ENCODE assay signal across 27 cellular contexts in the genomic region with DNA sequence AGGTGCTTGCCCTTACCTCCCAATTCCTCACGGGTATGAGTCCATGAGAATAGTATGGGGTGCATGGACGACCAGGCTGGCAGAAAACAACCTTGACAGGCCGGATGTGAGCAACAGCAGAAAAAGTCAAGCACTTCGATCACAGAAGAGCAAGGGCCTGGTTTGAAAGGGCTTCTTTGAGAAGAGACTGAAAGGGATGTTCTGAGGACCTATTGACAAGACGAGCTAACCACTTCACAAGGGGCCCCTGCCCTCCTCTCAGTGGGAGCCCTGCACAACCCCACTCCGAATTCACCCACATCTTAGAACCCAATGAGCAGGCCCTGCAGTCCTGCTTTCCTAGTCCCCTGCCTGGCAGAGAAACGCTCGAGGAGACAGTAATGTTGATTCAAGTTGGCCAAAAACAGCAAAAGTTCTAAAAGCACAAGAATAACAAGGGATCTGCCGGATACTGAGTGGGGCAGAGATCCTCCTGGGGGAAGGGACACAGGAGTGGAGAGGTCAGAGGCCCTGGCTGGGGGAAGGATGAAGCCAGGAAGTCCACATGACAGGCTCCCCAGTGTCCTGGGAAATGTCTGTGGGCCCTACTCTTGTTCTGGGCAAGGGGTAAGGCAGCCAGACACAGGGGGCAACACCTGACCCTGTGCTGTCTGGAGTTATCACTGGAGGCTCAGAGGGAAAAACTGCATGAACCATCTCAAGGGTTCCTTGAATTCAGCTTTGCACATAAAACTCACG. TPM values are rescaled to one million over a fixed set of nuclear protein-coding genes. Genes with fewer than 3 reads are reported as not detected.
DNase-seq lines count a peak whose midpoint lies in the region; ATAC-seq and TF ChIP-seq lines count a peak whose summit lies in the region.
"Had no signal": no experiment of that assay in that cellular context is flagged by ENCODE, and none has a peak within 500 bp of the region (broad histone marks: within the 10 kb centered on the region; RNA-seq: fewer than 3 reads in every experiment).

No MANE protein-coding gene starts in this region.

- H3K9me3 Mint-ChIP-seq in activated CD4-positive, alpha-beta T cell treated with anti-CD3 and anti-CD28 coated beads, Interleukin-2, amount 10 ng/mL, durations not matched to agents 7 days and 5 days = peaks cover 18% of the 10 kb centered on the region
- H3K9me3 Mint-ChIP-seq in activated T-cell treated with anti-CD3 and anti-CD28 coated beads, Interleukin-2, amount 50 U/mL, for 72 hours = peaks cover 8% of the 10 kb centered on the region in 2 donors
- no peaks in the 10 kb centered on the region for H3K9me3 Mint-ChIP-seq in neural crest cell

- ATAC-seq in GM21717 (IDR thresholded peaks at IDR 0.05; ENCODE audit: unreplicated experiment) = peak; percentile 4
- peak; percentile 24 to 28 for ATAC-seq in activated T-cell treated with anti-CD3 and anti-CD28 coated beads, Interleukin-2, amount 50 U/mL, for 72 hours (replicated peaks in 1 of 2)
- no peak for ATAC-seq in foreskin keratinocyte
- ATAC-seq: A549 had no signal

- peak overlapping the region; percentile 82 for H3K27ac Mint-ChIP-seq in activated CD4-positive, alpha-beta T cell treated with anti-CD3 and anti-CD28 coated beads, Interleukin-2, amount 10 ng/mL, durations not matched to agents 7 days and 5 days
- H3K27ac Mint-ChIP-seq in activated T-cell treated with anti-CD3 and anti-CD28 coated beads, Interleukin-2, amount 50 U/mL, for 72 hours = peak overlapping the region; percentile 35
- peak overlapping the region; percentile 93 for H3K27ac Mint-ChIP-seq in neural crest cell (ENCODE audit: unreplicated experiment)
- H3K27ac Mint-ChIP-seq: dendritic cell treated with granulocyte-macrophage colony-stimulating factor and Interleukin-4, amounts not matched to agents 40 ng/mL and 50 ng/mL, for 4 days; IgD-negative memory B cell; progenitor cell of endocrine pancreas had no signal

- CTCF ChIA-PET in activated CD4-positive, alpha-beta T cell treated with anti-CD3 and anti-CD28 coated beads, Interleukin-2, amount 10 ng/mL, durations not matched to agents 7 days and 5 days (lab: Charles Lee) = interaction anchor here (0.5 to 10.0 kb wide), 5 partner anchors 19 to 135 kb away, joined by 3 to 275 read pairs (median 4); partner anchors contain the start of genes CCR8, CX3CR1 and XIRP1

- H3K4me1 ChIP-seq in foreskin keratinocyte = no peaks in the 10 kb centered on the region
- H3K4me1 ChIP-seq: A549, testis had no signal

- H3K27ac ChIP-seq in foreskin keratinocyte = no peak overlapping the region
- H3K27ac ChIP-seq: A549, C4-2B, epithelial cell of prostate, testis, WERI-Rb-1 had no signal

- H3K36me3 Mint-ChIP-seq in activated CD4-positive, alpha-beta T cell treated with anti-CD3 and anti-CD28 coated beads, Interleukin-2, amount 10 ng/mL, durations not matched to agents 7 days and 5 days (ENCODE audit: low read depth) = no peaks in the 10 kb centered on the region
- peaks cover 8 to 11% of the 10 kb centered on the region in 2 donors for H3K36me3 Mint-ChIP-seq in activated T-cell treated with anti-CD3 and anti-CD28 coated beads, Interleukin-2, amount 50 U/mL, for 72 hours (ENCODE audit: insufficient read depth in 2 of 2)
- H3K36me3 Mint-ChIP-seq in neural crest cell (ENCODE audit: low read depth) = no peaks in the 10 kb centered on the region

- no peak for TF ChIP-seq CTCF in neural crest cell (conservative IDR thresholded peaks at IDR 0.05)
- TF ChIP-seq CTCF in foreskin keratinocyte (conservative IDR thresholded peaks at IDR 0.05) = no peak

- H3K27me3 ChIP-seq in foreskin keratinocyte = no peaks in the 10 kb centered on the region
- H3K27me3 ChIP-seq: testis had no signal

- peaks cover 3% of the 10 kb centered on the region for H3K27me3 Mint-ChIP-seq in activated CD4-positive, alpha-beta T cell treated with anti-CD3 and anti-CD28 coated beads, Interleukin-2, amount 10 ng/mL, durations not matched to agents 7 days and 5 days
- no peaks in the 10 kb centered on the region for H3K27me3 Mint-ChIP-seq in activated T-cell treated with anti-CD3 and anti-CD28 coated beads, Interleukin-2, amount 50 U/mL, for 72 hours (ENCODE audit: low read depth)
- H3K27me3 Mint-ChIP-seq in neural crest cell (ENCODE audit: low read depth) = peaks cover 4% of the 10 kb centered on the region
- H3K27me3 Mint-ChIP-seq: dendritic cell treated with granulocyte-macrophage colony-stimulating factor and Interleukin-4, amounts not matched to agents 40 ng/mL and 50 ng/mL, for 4 days had no signal

- POLR2A ChIA-PET in activated CD4-positive, alpha-beta T cell treated with anti-CD3 and anti-CD28 coated beads, Interleukin-2, amount 10 ng/mL, durations not matched to agents 7 days and 5 days (lab: Charles Lee) = no interaction called here

- H3K4me1 Mint-ChIP-seq in activated CD4-positive, alpha-beta T cell treated with anti-CD3 and anti-CD28 coated beads, Interleukin-2, amount 10 ng/mL, durations not matched to agents 7 days and 5 days = peaks cover 44% of the 10 kb centered on the region
- peaks cover 43% of the 10 kb centered on the region for H3K4me1 Mint-ChIP-seq in activated T-cell treated with anti-CD3 and anti-CD28 coated beads, Interleukin-2, amount 50 U/mL, for 72 hours (ENCODE audit: low read depth)
- H3K4me1 Mint-ChIP-seq in neural crest cell = peaks cover 17% of the 10 kb centered on the region

- DNase-seq in activated CD4-positive, alpha-beta T cell treated with anti-CD3 and anti-CD28 coated beads, Interleukin-2, amount 10 ng/mL, durations not matched to agents 7 days and 5 days = peak; percentile 21
- no peak for DNase-seq in activated CD4-positive, alpha-beta T cell treated with anti-CD3 and anti-CD28 coated beads for 4 hours
- no peak for DNase-seq in activated T-cell treated with anti-CD3 and anti-CD28 coated beads, Interleukin-2, amount 50 U/mL, for 72 hours
- no peak for DNase-seq in neural crest cell (ENCODE audit: low read depth, low spot score)
- DNase-seq in foreskin keratinocyte = no peak
- no peak for DNase-seq in occipital lobe (lab: John Stamatoyannopoulos, UW)
- DNase-seq in NCI-H1417 (lab: John Stamatoyannopoulos, UW) = no peak
- DNase-seq: DMS79 treated with DMSO at 0.1 percent for 48 hours; foreskin melanocyte; H7; hypothalamus; NCI-H187 treated with DMSO at 0.1 percent for 48 hours; NCI-H510A; stimulated activated CD4-positive, alpha-beta T cell treated with anti-CD3 and anti-CD28 coated beads, Interleukin-4, amount 100 ng/mL, for 4 hours; testis; WERI-Rb-1 had no signal

- H3K4me3 Mint-ChIP-seq in activated CD4-positive, alpha-beta T cell treated with anti-CD3 and anti-CD28 coated beads, Interleukin-2, amount 10 ng/mL, durations not matched to agents 7 days and 5 days = no peak overlapping the region
- peak overlapping the region; percentile 27 for H3K4me3 Mint-ChIP-seq in activated T-cell treated with anti-CD3 and anti-CD28 coated beads, Interleukin-2, amount 50 U/mL, for 72 hours
- no peak overlapping the region for H3K4me3 Mint-ChIP-seq in neural crest cell
- H3K4me3 Mint-ChIP-seq: dendritic cell treated with granulocyte-macrophage colony-stimulating factor and Interleukin-4, amounts not matched to agents 40 ng/mL and 50 ng/mL, for 4 days; IgD-negative memory B cell had no signal

RNA-seq across cellular contexts. Expression of gene CX3CR1, which starts 14.8 kb away (rescaled TPM):
- total RNA-seq in activated CD4-positive, alpha-beta T cell treated with anti-CD3 and anti-CD28 coated beads, Interleukin-2, amount 10 ng/mL, durations not matched to agents 7 days and 5 days = 1 to 10 TPM in 1 of 2 experiments, under 1 TPM in 1; 0.60 to 1.5 TPM
- total RNA-seq in activated T-cell treated with anti-CD3 and anti-CD28 coated beads, Interleukin-2, amount 50 U/mL, for 72 hours = 1 to 10 TPM in 1 of 2 donors, under 1 TPM in 1; 0.79 to 2.7 TPM
- 0.26 TPM in 1 of 2 replicates, not detected in the other for total RNA-seq in neural crest cell
- not detected in 2 replicates for total RNA-seq in foreskin keratinocyte
- not detected in 2 replicates for polyA plus RNA-seq in foreskin keratinocyte
- total RNA-seq in occipital lobe = 11.4 TPM
- total RNA-seq: bronchial epithelial cell, lung microvascular endothelial cell, progenitor cell of endocrine pancreas had no signal

RNA-seq across cellular contexts. Expression of gene CCR8, which starts 34.9 kb away (rescaled TPM):
- 1 to 10 TPM in 1 of 2 experiments, under 1 TPM in 1; 0.74 to 1.9 TPM for total RNA-seq in activated CD4-positive, alpha-beta T cell treated with anti-CD3 and anti-CD28 coated beads, Interleukin-2, amount 10 ng/mL, durations not matched to agents 7 days and 5 days
- total RNA-seq in activated T-cell treated with anti-CD3 and anti-CD28 coated beads, Interleukin-2, amount 50 U/mL, for 72 hours = 1 to 10 TPM; 1.2 to 1.7 TPM
- total RNA-seq in neural crest cell (not detected in 2 replicates), foreskin keratinocyte (not detected in 2 replicates), occipital lobe (not detected)
- polyA plus RNA-seq in foreskin keratinocyte = not detected in 2 replicates
- total RNA-seq: bronchial epithelial cell, H7, lung microvascular endothelial cell, progenitor cell of endocrine pancreas, skeletal muscle tissue, testis had no signal
- polyA plus RNA-seq: A549, IgD-negative memory B cell, keratinocyte had no signal

Comparison
In these comparisons a context has a peak if more than half of its experiments do, and no peak if none do; other contexts are left out.
1. H3K27ac Mint-ChIP-seq: peak in every context shown above with its lines; median percentile 93 in neural crest cell; 82 in activated CD4-positive, alpha-beta T cell treated with anti-CD3 and anti-CD28 coated beads, Interleukin-2, amount 10 ng/mL, durations not matched to agents 7 days and 5 days; 35 in activated T-cell treated with anti-CD3 and anti-CD28 coated beads, Interleukin-2, amount 50 U/mL, for 72 hours.
2. H3K4me3 Mint-ChIP-seq: peak in activated T-cell treated with anti-CD3 and anti-CD28 coated beads, Interleukin-2, amount 50 U/mL, for 72 hours (2 of 2); none in activated CD4-positive, alpha-beta T cell treated with anti-CD3 and anti-CD28 coated beads, Interleukin-2, amount 10 ng/mL, durations not matched to agents 7 days and 5 days (single experiment) and neural crest cell (single experiment).